Comparison of ENCODE assay signal across 1 cellular context in the genomic region with DNA sequence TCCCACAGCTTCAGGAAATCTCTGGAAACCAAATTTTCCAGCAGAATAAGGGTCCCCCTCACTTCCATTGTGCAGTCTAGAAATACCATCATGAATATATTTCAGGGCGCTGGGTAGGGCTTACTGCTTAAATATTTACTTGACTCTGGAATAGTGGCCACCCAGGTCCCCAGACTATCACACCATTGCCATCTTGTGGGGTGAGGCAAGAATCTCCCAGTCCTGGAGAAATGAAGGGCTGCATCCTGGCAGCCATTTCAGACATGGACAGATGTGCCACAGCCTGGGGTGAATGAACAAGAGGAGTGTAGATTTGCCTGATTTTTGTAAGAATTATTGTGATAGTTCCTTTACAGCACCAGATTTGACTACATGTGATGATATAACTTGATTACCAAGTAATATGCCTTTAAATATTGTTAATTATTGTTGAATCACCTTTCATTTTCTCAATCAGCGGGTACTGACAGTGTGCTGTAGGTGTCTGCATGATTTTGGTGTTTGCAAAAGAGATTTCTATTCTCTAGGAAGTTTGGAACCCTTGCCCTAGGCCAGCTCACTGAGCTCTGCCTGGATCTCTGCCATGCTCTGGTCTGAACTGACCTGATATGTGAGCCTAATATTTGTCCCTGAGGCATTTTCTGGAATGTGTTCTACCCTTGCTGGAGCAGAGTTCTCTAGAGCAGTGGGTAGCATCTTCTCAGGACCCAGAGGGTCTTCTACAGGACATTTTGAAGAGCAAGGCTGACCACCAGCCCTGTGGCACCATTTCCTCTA.
TF ChIP-seq lines count a peak whose summit lies in the region.

No MANE protein-coding gene starts in this region.

TF ChIP-seq in HEK293, 187 proteins besides CTCF, POLR2A, EP300 and RAD21 (continued from another document):
- TF ChIP-seq, protein P1, sequence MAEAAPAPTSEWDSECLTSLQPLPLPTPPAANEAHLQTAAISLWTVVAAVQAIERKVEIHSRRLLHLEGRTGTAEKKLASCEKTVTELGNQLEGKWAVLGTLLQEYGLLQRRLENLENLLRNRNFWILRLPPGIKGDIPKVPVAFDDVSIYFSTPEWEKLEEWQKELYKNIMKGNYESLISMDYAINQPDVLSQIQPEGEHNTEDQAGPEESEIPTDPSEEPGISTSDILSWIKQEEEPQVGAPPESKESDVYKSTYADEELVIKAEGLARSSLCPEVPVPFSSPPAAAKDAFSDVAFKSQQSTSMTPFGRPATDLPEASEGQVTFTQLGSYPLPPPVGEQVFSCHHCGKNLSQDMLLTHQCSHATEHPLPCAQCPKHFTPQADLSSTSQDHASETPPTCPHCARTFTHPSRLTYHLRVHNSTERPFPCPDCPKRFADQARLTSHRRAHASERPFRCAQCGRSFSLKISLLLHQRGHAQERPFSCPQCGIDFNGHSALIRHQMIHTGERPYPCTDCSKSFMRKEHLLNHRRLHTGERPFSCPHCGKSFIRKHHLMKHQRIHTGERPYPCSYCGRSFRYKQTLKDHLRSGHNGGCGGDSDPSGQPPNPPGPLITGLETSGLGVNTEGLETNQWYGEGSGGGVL (tag by site-specific recombination; IDR thresholded peaks at IDR 0.05), result no peak
- TF ChIP-seq ZNF830 (tag by site-specific recombination; IDR thresholded peaks at IDR 0.05; ENCODE audit: low read depth) (no peak), ZNF214 (tag by site-specific recombination; IDR thresholded peaks at IDR 0.05; ENCODE audit: borderline replicate concordance) (no peak)
TF ChIP-seq in HEK293: peak in this region for 0.
